1 cellular context compared by ENCODE assay signal in genomic region chr19:13190781-13191540, GRCh38.
A peak's percentile ranks its signal among the peaks of the same experiment; 100 is the strongest.
TF ChIP-seq lines count a peak whose summit lies in the region.

No MANE protein-coding gene starts in this region.

TF ChIP-seq in HepG2, 621 proteins besides CTCF, POLR2A, EP300 and RAD21 (continued from another document and continues in another):
- TF ChIP-seq, protein P1, sequence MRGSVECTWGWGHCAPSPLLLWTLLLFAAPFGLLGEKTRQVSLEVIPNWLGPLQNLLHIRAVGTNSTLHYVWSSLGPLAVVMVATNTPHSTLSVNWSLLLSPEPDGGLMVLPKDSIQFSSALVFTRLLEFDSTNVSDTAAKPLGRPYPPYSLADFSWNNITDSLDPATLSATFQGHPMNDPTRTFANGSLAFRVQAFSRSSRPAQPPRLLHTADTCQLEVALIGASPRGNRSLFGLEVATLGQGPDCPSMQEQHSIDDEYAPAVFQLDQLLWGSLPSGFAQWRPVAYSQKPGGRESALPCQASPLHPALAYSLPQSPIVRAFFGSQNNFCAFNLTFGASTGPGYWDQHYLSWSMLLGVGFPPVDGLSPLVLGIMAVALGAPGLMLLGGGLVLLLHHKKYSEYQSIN (CRISPR knock-in tag; IDR thresholded peaks at IDR 0.05; ENCODE audit: borderline replicate concordance) = no peak
- no peak for TF ChIP-seq ZNF276 (CRISPR knock-in tag; IDR thresholded peaks at IDR 0.05; ENCODE audit: low read depth)
- TF ChIP-seq, protein P2, sequence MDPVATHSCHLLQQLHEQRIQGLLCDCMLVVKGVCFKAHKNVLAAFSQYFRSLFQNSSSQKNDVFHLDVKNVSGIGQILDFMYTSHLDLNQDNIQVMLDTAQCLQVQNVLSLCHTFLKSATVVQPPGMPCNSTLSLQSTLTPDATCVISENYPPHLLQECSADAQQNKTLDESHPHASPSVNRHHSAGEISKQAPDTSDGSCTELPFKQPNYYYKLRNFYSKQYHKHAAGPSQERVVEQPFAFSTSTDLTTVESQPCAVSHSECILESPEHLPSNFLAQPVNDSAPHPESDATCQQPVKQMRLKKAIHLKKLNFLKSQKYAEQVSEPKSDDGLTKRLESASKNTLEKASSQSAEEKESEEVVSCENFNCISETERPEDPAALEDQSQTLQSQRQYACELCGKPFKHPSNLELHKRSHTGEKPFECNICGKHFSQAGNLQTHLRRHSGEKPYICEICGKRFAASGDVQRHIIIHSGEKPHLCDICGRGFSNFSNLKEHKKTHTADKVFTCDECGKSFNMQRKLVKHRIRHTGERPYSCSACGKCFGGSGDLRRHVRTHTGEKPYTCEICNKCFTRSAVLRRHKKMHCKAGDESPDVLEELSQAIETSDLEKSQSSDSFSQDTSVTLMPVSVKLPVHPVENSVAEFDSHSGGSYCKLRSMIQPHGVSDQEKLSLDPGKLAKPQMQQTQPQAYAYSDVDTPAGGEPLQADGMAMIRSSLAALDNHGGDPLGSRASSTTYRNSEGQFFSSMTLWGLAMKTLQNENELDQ (CRISPR knock-in tag; IDR thresholded peaks at IDR 0.05; ENCODE audit: borderline replicate concordance) = no peak
- TF ChIP-seq NR2F1 (CRISPR knock-in tag; IDR thresholded peaks at IDR 0.05) = no peak
- TF ChIP-seq SMYD3 (CRISPR knock-in tag; IDR thresholded peaks at IDR 0.05) = no peak
- TF ChIP-seq SP1 (IDR thresholded peaks at IDR 0.05) = no peak
- TF ChIP-seq SP1 (CRISPR knock-in tag; IDR thresholded peaks at IDR 0.05) = no peak
- no peak for TF ChIP-seq ZNF251 (CRISPR knock-in tag; IDR thresholded peaks at IDR 0.05)
- TF ChIP-seq PAWR (CRISPR knock-in tag; IDR thresholded peaks at IDR 0.05; ENCODE audit: borderline replicate concordance) = no peak
- TF ChIP-seq ZNF121 (CRISPR knock-in tag; IDR thresholded peaks at IDR 0.05) = peak; percentile 82
- no peak for TF ChIP-seq FLYWCH1 (CRISPR knock-in tag; IDR thresholded peaks at IDR 0.05)
- no peak for TF ChIP-seq SKIL (CRISPR knock-in tag; IDR thresholded peaks at IDR 0.05; ENCODE audit: borderline replicate concordance)
- no peak for TF ChIP-seq RELA (CRISPR knock-in tag; IDR thresholded peaks at IDR 0.05)
- no peak for TF ChIP-seq EED (CRISPR knock-in tag; IDR thresholded peaks at IDR 0.05)
- no peak for TF ChIP-seq GPN1 (CRISPR knock-in tag; IDR thresholded peaks at IDR 0.05; ENCODE audit: borderline replicate concordance)
- no peak; the same call in 1 of the 2 replicates for TF ChIP-seq ZNF512B (CRISPR knock-in tag; IDR thresholded peaks at IDR 0.05; ENCODE audit: borderline replicate concordance)
- peak; percentile 27; the same call in 1 of the 2 replicates for TF ChIP-seq MTA1 (CRISPR knock-in tag; IDR thresholded peaks at IDR 0.05; ENCODE audit: borderline replicate concordance)
- no peak for TF ChIP-seq ZNF850 (CRISPR knock-in tag; conservative IDR thresholded peaks at IDR 0.05)
- TF ChIP-seq ZNF12 (CRISPR knock-in tag; IDR thresholded peaks at IDR 0.05) = no peak
- TF ChIP-seq ZNF777 (CRISPR knock-in tag; IDR thresholded peaks at IDR 0.05) = no peak
- no peak for TF ChIP-seq TAF1 (CRISPR knock-in tag; IDR thresholded peaks at IDR 0.05)
- no peak; the same call in 1 of the 2 replicates for TF ChIP-seq ZNF772 (CRISPR knock-in tag; IDR thresholded peaks at IDR 0.05)
- TF ChIP-seq ZNF7 (CRISPR knock-in tag; IDR thresholded peaks at IDR 0.05) = no peak
- TF ChIP-seq BRF2 (CRISPR knock-in tag; IDR thresholded peaks at IDR 0.05) = no peak
- TF ChIP-seq ZNF784 (CRISPR knock-in tag; IDR thresholded peaks at IDR 0.05; ENCODE audit: borderline replicate concordance) = no peak
- no peak for TF ChIP-seq SRSF1 (optimal IDR thresholded peaks at IDR 0.05; ENCODE audit: low read depth, low read length)
- no peak for TF ChIP-seq ARNT2 (CRISPR knock-in tag; IDR thresholded peaks at IDR 0.05; ENCODE audit: low read depth)
- TF ChIP-seq ELF4 (CRISPR knock-in tag; IDR thresholded peaks at IDR 0.05; ENCODE audit: borderline replicate concordance) = no peak
- TF ChIP-seq GMEB2 (CRISPR knock-in tag; IDR thresholded peaks at IDR 0.05; ENCODE audit: low read depth) = no peak
- TF ChIP-seq HDAC6 (IDR thresholded peaks at IDR 0.05; ENCODE audit: low read depth, low read length) = no peak
- TF ChIP-seq AHDC1 (CRISPR knock-in tag; IDR thresholded peaks at IDR 0.05; ENCODE audit: borderline replicate concordance) = no peak
- 0 out of 2 replicates have a peak, but pooled peaks have one; percentile 29 for TF ChIP-seq ESRRA (CRISPR knock-in tag; IDR thresholded peaks at IDR 0.05; ENCODE audit: low read depth)
- TF ChIP-seq ZNF780A (CRISPR knock-in tag; IDR thresholded peaks at IDR 0.05) = no peak
- TF ChIP-seq TFDP2 (CRISPR knock-in tag; IDR thresholded peaks at IDR 0.05) = 0 out of 2 replicates have a peak, but pooled peaks have one; percentile 22
- TF ChIP-seq EHMT2 (IDR thresholded peaks at IDR 0.05; ENCODE audit: borderline replicate concordance, low read depth, low read length) = 0 out of 2 replicates have a peak, but pooled peaks have one; percentile 22
